In genomic region chr17:71398706-71399620, GRCh38 we compare ENCODE assay signal across 18 cellular contexts.
DNase-seq lines count a peak whose midpoint lies in the region; ATAC-seq and TF ChIP-seq lines count a peak whose summit lies in the region.
"Had no signal": no experiment of that assay in that cellular context is flagged by ENCODE, and none has a peak within 500 bp of the region (broad histone marks: within the 10 kb centered on the region; RNA-seq: fewer than 3 reads in every experiment).

No MANE protein-coding gene starts in this region.

- POLR2A ChIA-PET in WTC11 (lab: Charles Lee): no interaction called here

- no peak for TF ChIP-seq CTCF in WTC11 (IDR thresholded peaks at IDR 0.05)
- TF ChIP-seq CTCF in fibroblast of villous mesenchyme (IDR thresholded peaks at IDR 0.05; ENCODE audit: insufficient read depth, low read depth, low read length): no peak

- CTCF ChIA-PET in WTC11 (lab: Charles Lee): interaction anchor here (0.7 kb wide), 1 partner anchor 74 kb away, joined by 3 read pairs; no protein-coding TSS in a partner anchor

- H3K9me3 Mint-ChIP-seq in WTC11: peaks cover 5% of the 10 kb centered on the region; the same call in 1 of the 2 replicates

- no peak overlapping the region for H3K4me3 Mint-ChIP-seq in WTC11
- H3K4me3 Mint-ChIP-seq: activated B cell treated with CpG ODN at 0.5 μM for 24 hours, neural crest cell had no signal

- no peaks in the 10 kb centered on the region for H3K36me3 Mint-ChIP-seq in WTC11

- H3K4me3 ChIP-seq in H7 (ENCODE audit: insufficient read depth, low read depth, low read length) (no peak overlapping the region), fibroblast of villous mesenchyme (ENCODE audit: low read depth, low read length) (no peak overlapping the region)
- H3K4me3 ChIP-seq: BLaER1 treated with 17β-estradiol and CSF1 and Interleukin-3, amounts not matched to agents 10 nM and 100 nM; upper lobe of left lung had no signal

- no peak overlapping the region for H3K27ac Mint-ChIP-seq in WTC11
- H3K27ac Mint-ChIP-seq: activated B cell treated with CpG ODN at 0.5 μM for 24 hours; activated T-helper 2 cell treated with anti-CD3 and anti-CD28 coated beads, Interferon-gamma antibody, Interleukin-2, Interleukin-4, amounts not matched to agents 10 μg/mL and 5 μg/mL and 100 μg/mL, durations not matched to agents 14 hours and 24 hours and 36 hours had no signal

- peak; percentile 64 for ATAC-seq in WTC11
- no peak for ATAC-seq in GM18505 (IDR thresholded peaks at IDR 0.05; ENCODE audit: unreplicated experiment)
- ATAC-seq in GM19455 (IDR thresholded peaks at IDR 0.05; ENCODE audit: unreplicated experiment): no peak
- ATAC-seq: stimulated activated naive CD8-positive, alpha-beta T cell treated with anti-CD3 and anti-CD28 coated beads, Interleukin-15, Interleukin-2, amounts not matched to agents 100 U/mL and 50 U/mL, for 24 hours had no signal

- DNase-seq in H7 (peak; percentile 20), WTC11 (ENCODE audit: low spot score) (no peak), fibroblast of villous mesenchyme (ENCODE audit: low read depth) (peak; percentile 67), retina (peak; percentile 2), NCI-H226 (no peak), superior temporal gyrus (ENCODE audit: extremely low spot score) (no peak)
- DNase-seq: activated B cell treated with CpG ODN at 0.5 μM for 24 hours; amygdala; cortex of kidney; SHP77 treated with DMSO at 0.1 percent for 48 hours; stimulated activated CD4-positive, alpha-beta T cell treated with anti-CD3 and anti-CD28 coated beads, Interleukin-15, amount 100 ng/mL, for 24 hours; stimulated activated naive CD8-positive, alpha-beta T cell treated with anti-CD3 and anti-CD28 coated beads, Interleukin-15, Interleukin-2, amounts not matched to agents 100 U/mL and 50 U/mL, for 24 hours; upper lobe of left lung had no signal

- no peaks in the 10 kb centered on the region for H3K27me3 ChIP-seq in H7 (ENCODE audit: control insufficient read depth, insufficient read depth, low read length)
- H3K27me3 ChIP-seq: BLaER1 treated with 17β-estradiol and CSF1 and Interleukin-3, amounts not matched to agents 10 nM and 100 nM; upper lobe of left lung had no signal

- no peak for TF ChIP-seq POLR2A in GM18505 (IDR thresholded peaks at IDR 0.05; ENCODE audit: borderline replicate concordance, extremely low read depth, insufficient read depth, insufficient read length)

- H3K27me3 Mint-ChIP-seq in WTC11 (ENCODE audit: low read depth): no peaks in the 10 kb centered on the region
- H3K27me3 Mint-ChIP-seq: activated B cell treated with CpG ODN at 0.5 μM for 24 hours had no signal

- peaks cover 14% of the 10 kb centered on the region for H3K4me1 Mint-ChIP-seq in WTC11
- H3K4me1 Mint-ChIP-seq: activated B cell treated with CpG ODN at 0.5 μM for 24 hours had no signal

- H3K36me3 ChIP-seq in H7 (replicated peaks; ENCODE audit: control insufficient read depth, insufficient read depth, low read length): no peaks in the 10 kb centered on the region
- H3K36me3 ChIP-seq: BLaER1 treated with 17β-estradiol and CSF1 and Interleukin-3, amounts not matched to agents 10 nM and 100 nM; upper lobe of left lung had no signal

TF ChIP-seq in WTC11, 78 proteins besides CTCF, POLR2A, EP300 and RAD21 (continues in another document):
- TF ChIP-seq ZNF671 (CRISPR knock-in tag; IDR thresholded peaks at IDR 0.05) (no peak), FOXJ3 (CRISPR knock-in tag; IDR thresholded peaks at IDR 0.05; ENCODE audit: borderline replicate concordance) (no peak), ZNF532 (CRISPR knock-in tag; IDR thresholded peaks at IDR 0.05; ENCODE audit: borderline replicate concordance) (no peak), ZSCAN18 (CRISPR knock-in tag; IDR thresholded peaks at IDR 0.05) (no peak), NFATC4 (CRISPR knock-in tag; IDR thresholded peaks at IDR 0.05) (no peak), ZNF416 (CRISPR knock-in tag; IDR thresholded peaks at IDR 0.05) (no peak), CREM (CRISPR knock-in tag; IDR thresholded peaks at IDR 0.05) (no peak), ZNF512 (CRISPR knock-in tag; IDR thresholded peaks at IDR 0.05; ENCODE audit: borderline replicate concordance) (no peak)
- TF ChIP-seq, protein P1, sequence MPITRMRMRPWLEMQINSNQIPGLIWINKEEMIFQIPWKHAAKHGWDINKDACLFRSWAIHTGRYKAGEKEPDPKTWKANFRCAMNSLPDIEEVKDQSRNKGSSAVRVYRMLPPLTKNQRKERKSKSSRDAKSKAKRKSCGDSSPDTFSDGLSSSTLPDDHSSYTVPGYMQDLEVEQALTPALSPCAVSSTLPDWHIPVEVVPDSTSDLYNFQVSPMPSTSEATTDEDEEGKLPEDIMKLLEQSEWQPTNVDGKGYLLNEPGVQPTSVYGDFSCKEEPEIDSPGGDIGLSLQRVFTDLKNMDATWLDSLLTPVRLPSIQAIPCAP (CRISPR knock-in tag; IDR thresholded peaks at IDR 0.05): no peak

Comparison
In these comparisons a context has a peak if more than half of its experiments do, and no peak if none do; other contexts are left out.
1. DNase-seq: peak in H7 (single experiment), fibroblast of villous mesenchyme (single experiment) and retina (single experiment); none in WTC11 (single experiment), NCI-H226 (single experiment) and superior temporal gyrus (single experiment).